ENCODE assay signal across 14 cellular contexts in the genomic region with DNA sequence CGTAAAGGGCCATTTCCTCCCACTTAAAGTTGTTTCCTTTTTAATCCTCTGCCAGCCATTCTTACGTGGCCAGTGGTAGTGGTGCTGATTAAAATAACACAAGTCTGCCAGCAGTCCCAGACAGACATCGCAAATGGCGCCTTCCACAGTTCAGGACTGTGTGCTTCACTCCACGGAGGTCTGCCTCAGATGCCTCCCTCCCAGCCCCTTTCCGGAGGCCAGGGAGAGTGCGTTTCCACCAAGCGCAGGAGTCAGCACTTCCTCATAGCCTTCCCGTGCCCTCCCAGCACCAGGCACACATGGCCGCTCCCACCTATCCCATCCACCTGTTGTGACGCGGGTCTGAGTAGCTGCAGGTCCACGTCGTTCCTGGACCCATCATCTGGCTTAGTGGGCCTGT.
A peak's percentile ranks its signal among the peaks of the same experiment; 100 is the strongest.
DNase-seq lines count a peak whose midpoint lies in the region; ATAC-seq and TF ChIP-seq lines count a peak whose summit lies in the region.
"Had no signal": no experiment of that assay in that cellular context is flagged by ENCODE, and none has a peak within 500 bp of the region (broad histone marks: within the 10 kb centered on the region; RNA-seq: fewer than 3 reads in every experiment).

No MANE protein-coding gene starts in this region.

- H3K27ac ChIP-seq in RWPE1 (peak overlapping the region; percentile 13; the same call in 1 of the 2 replicates), esophagus muscularis mucosa (replicated peaks in 1 of 4) (peak overlapping the region; percentile 65 to 86 (median 76)), sigmoid colon (peak overlapping the region in 3 of 4 donors; percentile 43 to 82 (median 71))
- no peak overlapping the region for H3K27ac ChIP-seq in CD8-positive, alpha-beta memory T cell (ENCODE audit: low read depth, low read length)
- H3K27ac ChIP-seq: A549 had no signal

- H3K4me3 Mint-ChIP-seq in T-helper 2 cell treated with Interferon-gamma antibody and Interleukin-4, amounts not matched to agents 5 μg/mL and 100 μg/mL, for 36 hours = peak overlapping the region; percentile 43
- no peak overlapping the region for H3K4me3 Mint-ChIP-seq in natural killer cell
- no peak overlapping the region for H3K4me3 Mint-ChIP-seq in CD8-positive, alpha-beta memory T cell
- H3K4me3 Mint-ChIP-seq: type B pancreatic cell had no signal

- H3K4me1 ChIP-seq in esophagus muscularis mucosa (peaks cover 0 to 33% (median 18%) of the 10 kb centered on the region in 4 donors), sigmoid colon (peaks cover 0 to 40% (median 26%) of the 10 kb centered on the region in 4 donors)
- H3K4me1 ChIP-seq in CD8-positive, alpha-beta memory T cell (ENCODE audit: insufficient read depth, low read length) = peaks cover 21% of the 10 kb centered on the region

- peaks cover 44% of the 10 kb centered on the region for H3K36me3 Mint-ChIP-seq in T-helper 2 cell treated with Interferon-gamma antibody and Interleukin-4, amounts not matched to agents 5 μg/mL and 100 μg/mL, for 36 hours (ENCODE audit: low read depth)
- no peaks in the 10 kb centered on the region for H3K36me3 Mint-ChIP-seq in natural killer cell
- peaks cover 0 to 33% (median 10%) of the 10 kb centered on the region in 3 donors for H3K36me3 Mint-ChIP-seq in CD8-positive, alpha-beta memory T cell

- H3K36me3 ChIP-seq in esophagus muscularis mucosa (peaks cover 0 to 15% (median 14%) of the 10 kb centered on the region in 4 donors), sigmoid colon (peaks cover 0 to 7% (median 0%) of the 10 kb centered on the region in 4 donors)
- H3K36me3 ChIP-seq in CD8-positive, alpha-beta memory T cell (ENCODE audit: insufficient read depth, low read length) = no peaks in the 10 kb centered on the region

- ATAC-seq in natural killer cell = no peak
- ATAC-seq: Panc1 had no signal

- TF ChIP-seq POLR2A in esophagus muscularis mucosa (IDR thresholded peaks at IDR 0.05; ENCODE audit: low read depth) (no peak), sigmoid colon (IDR thresholded peaks at IDR 0.05) (no peak)

- H3K27me3 Mint-ChIP-seq in T-helper 2 cell treated with Interferon-gamma antibody and Interleukin-4, amounts not matched to agents 5 μg/mL and 100 μg/mL, for 36 hours (ENCODE audit: low read depth) = no peaks in the 10 kb centered on the region
- no peaks in the 10 kb centered on the region for H3K27me3 Mint-ChIP-seq in natural killer cell (ENCODE audit: low read depth in 2 of 2)
- H3K27me3 Mint-ChIP-seq in CD8-positive, alpha-beta memory T cell = no peaks in the 10 kb centered on the region
- H3K27me3 Mint-ChIP-seq: type B pancreatic cell had no signal

- no peak for DNase-seq in T-helper 2 cell treated with Interferon-gamma antibody and Interleukin-4, amounts not matched to agents 5 μg/mL and 100 μg/mL, for 36 hours (ENCODE audit: low spot score)
- no peak for DNase-seq in T-helper 2 cell
- DNase-seq in RWPE1 (ENCODE audit: low spot score) = no peak
- no peak for DNase-seq in esophagus muscularis mucosa (ENCODE audit: extremely low spot score)
- DNase-seq in sigmoid colon = peak; percentile 52
- no peak for DNase-seq in natural killer cell
- no peak for DNase-seq in CD8-positive, alpha-beta memory T cell
- no peak for DNase-seq in NCI-H526 treated with DMSO at 0.1 percent for 48 hours (lab: John Stamatoyannopoulos, UW)
- DNase-seq: erythroblast, MM.1S, T1000 had no signal

- 73% methylated on average over 14 of the region's 14 CpGs for WGBS in esophagus muscularis mucosa
- 69 to 85% methylated on average over 14 of the region's 14 CpGs for WGBS in sigmoid colon, 2 donors

- TF ChIP-seq EP300 in esophagus muscularis mucosa (IDR thresholded peaks at IDR 0.05) (no peak), sigmoid colon (IDR thresholded peaks at IDR 0.05) (no peak)

- H3K9me3 ChIP-seq in esophagus muscularis mucosa (no peaks in the 10 kb centered on the region), sigmoid colon (no peaks in the 10 kb centered on the region)
- H3K9me3 ChIP-seq in CD8-positive, alpha-beta memory T cell (ENCODE audit: low read length) = no peaks in the 10 kb centered on the region
- H3K9me3 ChIP-seq: A549 had no signal

- H3K27me3 ChIP-seq in esophagus muscularis mucosa (no peaks in the 10 kb centered on the region), sigmoid colon (no peaks in the 10 kb centered on the region)
- no peaks in the 10 kb centered on the region for H3K27me3 ChIP-seq in CD8-positive, alpha-beta memory T cell (ENCODE audit: insufficient read depth, low read length, poor library complexity, severe bottlenecking)

- intact Hi-C loops in esophagus muscularis mucosa (cut with DNase I) = no loop called here
- intact Hi-C loops in sigmoid colon (cut with DNase I) = loop anchor here (5.0 kb wide), 1 partner anchor 82 kb away; no protein-coding TSS in a partner anchor
- intact Hi-C loops in natural killer cell (cut with micrococcal nuclease) = no loop called here

- peaks cover 41% of the 10 kb centered on the region for H3K4me1 Mint-ChIP-seq in T-helper 2 cell treated with Interferon-gamma antibody and Interleukin-4, amounts not matched to agents 5 μg/mL and 100 μg/mL, for 36 hours (ENCODE audit: low read depth)
- peaks cover 0 to 11% of the 10 kb centered on the region in 2 donors for H3K4me1 Mint-ChIP-seq in natural killer cell
- H3K4me1 Mint-ChIP-seq in CD8-positive, alpha-beta memory T cell = peaks cover 10 to 32% (median 15%) of the 10 kb centered on the region in 3 donors

- H3K27ac Mint-ChIP-seq in T-helper 2 cell treated with Interferon-gamma antibody and Interleukin-4, amounts not matched to agents 5 μg/mL and 100 μg/mL, for 36 hours = peak overlapping the region; percentile 78
- H3K27ac Mint-ChIP-seq in natural killer cell = peak overlapping the region in 1 of 2 donors; percentile 33
- peak overlapping the region in 2 of 8 donors; percentile 43 to 77 for H3K27ac Mint-ChIP-seq in CD8-positive, alpha-beta memory T cell
- H3K27ac Mint-ChIP-seq: type B pancreatic cell had no signal

- POLR2A ChIA-PET in RWPE1 (lab: Yijun Ruan, JAX; ENCODE audit: low non-redundant PET) = no interaction called here
- POLR2A ChIA-PET in CD8-positive, alpha-beta memory T cell (lab: Charles Lee) = no interaction called here

- CTCF ChIA-PET in RWPE1 (lab: Yijun Ruan, JAX) = no interaction called here
- CTCF ChIA-PET in CD8-positive, alpha-beta memory T cell (lab: Charles Lee) = interaction anchor here (1.1 kb wide), 1 partner anchor 13 kb away, joined by 3 read pairs; no protein-coding TSS in a partner anchor

- TF ChIP-seq CTCF in RWPE1 (conservative IDR thresholded peaks at IDR 0.05; ENCODE audit: low read depth) = no peak
- TF ChIP-seq CTCF in esophagus muscularis mucosa (IDR thresholded peaks at IDR 0.05) = no peak
- no peak for TF ChIP-seq CTCF in sigmoid colon (IDR thresholded peaks at IDR 0.05)
- no peak for TF ChIP-seq CTCF in natural killer cell (IDR thresholded peaks at IDR 0.05)

- H3K4me3 ChIP-seq in esophagus muscularis mucosa = no peak overlapping the region
- no peak overlapping the region for H3K4me3 ChIP-seq in sigmoid colon
- no peak overlapping the region for H3K4me3 ChIP-seq in CD8-positive, alpha-beta memory T cell (ENCODE audit: low read length)
- H3K4me3 ChIP-seq: A549 had no signal

- H3K9me3 Mint-ChIP-seq in T-helper 2 cell treated with Interferon-gamma antibody and Interleukin-4, amounts not matched to agents 5 μg/mL and 100 μg/mL, for 36 hours = no peaks in the 10 kb centered on the region
- no peaks in the 10 kb centered on the region for H3K9me3 Mint-ChIP-seq in natural killer cell
- H3K9me3 Mint-ChIP-seq in CD8-positive, alpha-beta memory T cell = no peaks in the 10 kb centered on the region
- H3K9me3 Mint-ChIP-seq: type B pancreatic cell had no signal
